Comparison of ENCODE assay signal across 8 cellular contexts in genomic region chr17:73192219-73192893, GRCh38. TPM values are rescaled to one million over a fixed set of nuclear protein-coding genes. Genes with fewer than 3 reads are reported as not detected.
DNase-seq lines count a peak whose midpoint lies in the region; ATAC-seq and TF ChIP-seq lines count a peak whose summit lies in the region.

No MANE protein-coding gene starts in this region.

- no peak for TF ChIP-seq CTCF in CD4-positive, alpha-beta T cell (IDR thresholded peaks at IDR 0.05)
- no peak for TF ChIP-seq CTCF in endodermal cell (conservative IDR thresholded peaks at IDR 0.05)

- peak overlapping the region; percentile 56 for H3K27ac ChIP-seq in CD4-positive, alpha-beta T cell (ENCODE audit: low read depth, low read length)
- H3K27ac ChIP-seq in endodermal cell (ENCODE audit: low read depth, low read length) (peak overlapping the region; percentile 79), mesodermal cell (ENCODE audit: low read depth, low read length, severe bottlenecking) (peak overlapping the region; percentile 88)

- no peaks in the 10 kb centered on the region for H3K9me3 ChIP-seq in CD4-positive, alpha-beta T cell (ENCODE audit: control insufficient read depth, low read length)
- H3K9me3 ChIP-seq in endodermal cell (ENCODE audit: control insufficient read depth, low read length) = no peaks in the 10 kb centered on the region
- no peaks in the 10 kb centered on the region for H3K9me3 ChIP-seq in mesodermal cell (ENCODE audit: control insufficient read depth, low read length)

- H3K9ac ChIP-seq in endodermal cell (ENCODE audit: extremely low read depth, low read length, poor library complexity, severe bottlenecking) = peak overlapping the region; percentile 77

- H3K4me3 Mint-ChIP-seq in CD4-positive, alpha-beta T cell = peak overlapping the region; percentile 88
- H3K4me3 Mint-ChIP-seq in activated CD8-positive, alpha-beta T cell treated with anti-CD3 and anti-CD28 coated beads, Interleukin-2, amount 10 ng/mL, durations not matched to agents 7 days and 5 days = peak overlapping the region; percentile 79
- H3K4me3 Mint-ChIP-seq in endodermal cell = peak overlapping the region; percentile 84

- DNase-seq in CD4-positive, alpha-beta T cell = peak in 6 of 10 experiments; percentile 27 to 62 (median 52)
- DNase-seq in NCI-H748 treated with DMSO at 0.1 percent for 48 hours (lab: John Stamatoyannopoulos, UW) = peak; percentile 59
- peak; percentile 71 for DNase-seq in activated CD8-positive, alpha-beta T cell treated with anti-CD3 and anti-CD28 coated beads, Interleukin-2, amount 10 ng/mL, durations not matched to agents 7 days and 5 days
- DNase-seq in endodermal cell = peak; percentile 93
- peak; percentile 10 to 16 for DNase-seq in stimulated activated CD8-positive, alpha-beta memory T cell treated with anti-CD3 and anti-CD28 coated beads, Interleukin-4, amount 100 ng/mL, for 4 hours (ENCODE audit: low read depth in 2 of 2, low spot score in 1 of 2)

- peaks cover 33% of the 10 kb centered on the region for H3K4me1 Mint-ChIP-seq in CD4-positive, alpha-beta T cell (ENCODE audit: low read depth)
- H3K4me1 Mint-ChIP-seq in activated CD8-positive, alpha-beta T cell treated with anti-CD3 and anti-CD28 coated beads, Interleukin-2, amount 10 ng/mL, durations not matched to agents 7 days and 5 days (ENCODE audit: low read depth) = peaks cover 34% of the 10 kb centered on the region
- peaks cover 14% of the 10 kb centered on the region for H3K4me1 Mint-ChIP-seq in endodermal cell

- H3K4me3 ChIP-seq in endodermal cell (ENCODE audit: low read length) = peak overlapping the region; percentile 75
- peak overlapping the region; percentile 82 for H3K4me3 ChIP-seq in mesodermal cell (ENCODE audit: extremely low read depth, insufficient read depth, low read length, poor library complexity, severe bottlenecking)

- H3K4me1 ChIP-seq in endodermal cell (ENCODE audit: control insufficient read depth, insufficient read depth, low read length) (peaks cover 5% of the 10 kb centered on the region), mesodermal cell (ENCODE audit: control insufficient read depth, insufficient read depth, low read length, poor library complexity, severe bottlenecking) (peaks cover 5% of the 10 kb centered on the region)

- peaks cover 30% of the 10 kb centered on the region for H3K36me3 Mint-ChIP-seq in CD4-positive, alpha-beta T cell (ENCODE audit: low read depth)
- H3K36me3 Mint-ChIP-seq in activated CD8-positive, alpha-beta T cell treated with anti-CD3 and anti-CD28 coated beads, Interleukin-2, amount 10 ng/mL, durations not matched to agents 7 days and 5 days (ENCODE audit: low read depth) = peaks cover 16% of the 10 kb centered on the region
- peaks cover 13% of the 10 kb centered on the region for H3K36me3 Mint-ChIP-seq in endodermal cell (ENCODE audit: low read depth)

- H3K36me3 ChIP-seq in endodermal cell (ENCODE audit: control insufficient read depth, insufficient read depth, low read length) (peaks cover 11% of the 10 kb centered on the region), mesodermal cell (ENCODE audit: control insufficient read depth, insufficient read depth, low read length) (peaks cover 18% of the 10 kb centered on the region)

- CTCF ChIA-PET in CD4-positive, alpha-beta T cell (lab: Charles Lee) = interaction anchor here (0.7 to 2.0 kb wide), 8 partner anchors 12 to 465 kb away, joined by 3 to 17 read pairs (median 5); partner anchors contain the start of gene CDC42EP4
- CTCF ChIA-PET in activated CD8-positive, alpha-beta T cell treated with anti-CD3 and anti-CD28 coated beads, Interleukin-2, amount 10 ng/mL, durations not matched to agents 7 days and 5 days (lab: Charles Lee) = interaction anchor here (0.7 to 7.8 kb wide), 18 partner anchors 9 to 635 kb away, joined by 3 to 77 read pairs (median 5); a partner anchor contains a TSS

- intact Hi-C loops in CD4-positive, alpha-beta T cell (cut with DNase I, micrococcal nuclease) = loop anchor here (2.0 to 10.0 kb wide), 4 partner anchors 18 to 468 kb away; partner anchors contain the start of genes CDC42EP4 (in 1 of the 2) and SLC39A11 (in 1 of the 2)

- peak overlapping the region; percentile 89 for H3K27ac Mint-ChIP-seq in CD4-positive, alpha-beta T cell
- H3K27ac Mint-ChIP-seq in activated CD8-positive, alpha-beta T cell treated with anti-CD3 and anti-CD28 coated beads, Interleukin-2, amount 10 ng/mL, durations not matched to agents 7 days and 5 days = peak overlapping the region; percentile 88
- H3K27ac Mint-ChIP-seq in endodermal cell = peak overlapping the region; percentile 98

- POLR2A ChIA-PET in CD4-positive, alpha-beta T cell (lab: Charles Lee) = interaction anchor here (1.2 to 4.6 kb wide), 5 partner anchors 10 to 467 kb away, joined by 3 to 38 read pairs (median 5); a partner anchor contains a TSS
- POLR2A ChIA-PET in activated CD8-positive, alpha-beta T cell treated with anti-CD3 and anti-CD28 coated beads, Interleukin-2, amount 10 ng/mL, durations not matched to agents 7 days and 5 days (lab: Charles Lee) = interaction anchor here (0.5 to 4.0 kb wide), 14 partner anchors 11 to 473 kb away, joined by 3 to 46 read pairs (median 5); a partner anchor contains a TSS

- 0% methylated on average over 1 to 65 of the region's 74 CpGs for WGBS in endodermal cell (ENCODE audit: insufficient coverage in 1 of 2, insufficient read length in 1 of 2), 2 experiments
- 0% methylated on average over 16 to 35 of the region's 74 CpGs for WGBS in mesodermal cell (ENCODE audit: insufficient coverage in 2 of 2), 2 experiments

- no peaks in the 10 kb centered on the region for H3K27me3 ChIP-seq in CD4-positive, alpha-beta T cell (ENCODE audit: control insufficient read depth, insufficient read depth, low read length)
- no peaks in the 10 kb centered on the region for H3K27me3 ChIP-seq in endodermal cell (ENCODE audit: control insufficient read depth, insufficient read depth, low read length, poor library complexity, severe bottlenecking)

- peak; percentile 74 for ATAC-seq in CD4-positive, alpha-beta T cell (ENCODE audit: poor library complexity)
- ATAC-seq in GM19324 (IDR thresholded peaks at IDR 0.05; ENCODE audit: low FRiP score, unreplicated experiment) = peak; percentile 70
- ATAC-seq in HG03442 (IDR thresholded peaks at IDR 0.05; ENCODE audit: unreplicated experiment) = peak; percentile 54
- peak; percentile 76 for ATAC-seq in activated CD8-positive, alpha-beta T cell treated with anti-CD3 and anti-CD28 coated beads, Interleukin-2, amount 10 ng/mL, durations not matched to agents 7 days and 5 days

- H3K27me3 Mint-ChIP-seq in CD4-positive, alpha-beta T cell = no peaks in the 10 kb centered on the region
- no peaks in the 10 kb centered on the region for H3K27me3 Mint-ChIP-seq in activated CD8-positive, alpha-beta T cell treated with anti-CD3 and anti-CD28 coated beads, Interleukin-2, amount 10 ng/mL, durations not matched to agents 7 days and 5 days (ENCODE audit: low read depth)
- H3K27me3 Mint-ChIP-seq in endodermal cell (ENCODE audit: insufficient read depth) = no peaks in the 10 kb centered on the region

- H3K9me3 Mint-ChIP-seq in CD4-positive, alpha-beta T cell = no peaks in the 10 kb centered on the region
- no peaks in the 10 kb centered on the region for H3K9me3 Mint-ChIP-seq in activated CD8-positive, alpha-beta T cell treated with anti-CD3 and anti-CD28 coated beads, Interleukin-2, amount 10 ng/mL, durations not matched to agents 7 days and 5 days (ENCODE audit: insufficient read depth)
- H3K9me3 Mint-ChIP-seq in endodermal cell = no peaks in the 10 kb centered on the region

RNA-seq across cellular contexts. Expression of gene COG1, which starts 0.5 kb away (rescaled TPM):
- total RNA-seq in CD4-positive, alpha-beta T cell = 10 to 100 TPM; 83.0 to 86.2 TPM
- total RNA-seq in activated CD8-positive, alpha-beta T cell treated with anti-CD3 and anti-CD28 coated beads, Interleukin-2, amount 10 ng/mL, durations not matched to agents 7 days and 5 days = 10 to 100 TPM; 25.2 to 30.5 TPM
- total RNA-seq in endodermal cell = 10 to 100 TPM; 27.1 to 27.8 TPM
- 34.3 TPM for polyA plus RNA-seq in endodermal cell (2013, experiment 1 of 2)
- polyA plus RNA-seq in endodermal cell (2013, experiment 2 of 2) = 31.3 TPM
- polyA plus RNA-seq in mesodermal cell (2013, experiment 1 of 2) = 36.3 TPM
- 32.6 TPM for polyA plus RNA-seq in mesodermal cell (2013, experiment 2 of 2)

RNA-seq across cellular contexts. Expression of gene SSTR2, which starts 27.5 kb away (rescaled TPM):
- not detected for total RNA-seq in CD4-positive, alpha-beta T cell
- total RNA-seq in activated CD8-positive, alpha-beta T cell treated with anti-CD3 and anti-CD28 coated beads, Interleukin-2, amount 10 ng/mL, durations not matched to agents 7 days and 5 days = not detected
- 1 to 10 TPM; 4.2 to 4.4 TPM for total RNA-seq in endodermal cell
- polyA plus RNA-seq in endodermal cell (2013, experiment 1 of 2) = 12.0 TPM
- polyA plus RNA-seq in endodermal cell (2013, experiment 2 of 2) = 12.0 TPM
- polyA plus RNA-seq in mesodermal cell (2013, experiment 1 of 2) = 0.70 TPM
- 0.51 TPM for polyA plus RNA-seq in mesodermal cell (2013, experiment 2 of 2)

Comparison
In these comparisons a context has a peak if more than half of its experiments do, and no peak if none do; other contexts are left out.
1. Peak in every context shown above with its lines: DNase-seq, ATAC-seq, H3K4me3 ChIP-seq and H3K27ac ChIP-seq.
2. DNase-seq: peak in every context shown above with its lines; median percentile 93 in endodermal cell; 71 in activated CD8-positive, alpha-beta T cell treated with anti-CD3 and anti-CD28 coated beads, Interleukin-2, amount 10 ng/mL, durations not matched to agents 7 days and 5 days; 59 in NCI-H748 treated with DMSO at 0.1 percent for 48 hours; 52 in CD4-positive, alpha-beta T cell; 13 in stimulated activated CD8-positive, alpha-beta memory T cell treated with anti-CD3 and anti-CD28 coated beads, Interleukin-4, amount 100 ng/mL, for 4 hours.
3. RNA of gene SSTR2, which starts 27.5 kb away (total RNA-seq): 4.2 to 4.4 TPM in endodermal cell; not detected in CD4-positive, alpha-beta T cell and not detected in activated CD8-positive, alpha-beta T cell treated with anti-CD3 and anti-CD28 coated beads, Interleukin-2, amount 10 ng/mL, durations not matched to agents 7 days and 5 days; every median in the first group is over 4 times any median in the second.